1 cellular context compared by ENCODE assay signal in genomic region chr19:12669272-12670158, GRCh38.
TF ChIP-seq lines count a peak whose summit lies in the region.

No MANE protein-coding gene starts in this region.

TF ChIP-seq in HepG2, 621 proteins besides CTCF, POLR2A, EP300 and RAD21 (continues in another document):
- no peak for TF ChIP-seq JUND (CRISPR knock-in tag; IDR thresholded peaks at IDR 0.05)
- TF ChIP-seq ZNF124 (CRISPR knock-in tag; IDR thresholded peaks at IDR 0.05) = peak; percentile 27; the same call in 1 of the 2 replicates
- TF ChIP-seq HNF4A (CRISPR knock-in tag; IDR thresholded peaks at IDR 0.05) = no peak
- TF ChIP-seq ZNF547 (CRISPR knock-in tag; IDR thresholded peaks at IDR 0.05) = no peak; the same call in 1 of the 2 replicates
- TF ChIP-seq RBM22 (optimal IDR thresholded peaks at IDR 0.05; ENCODE audit: low read length) = peak; percentile 87
- no peak for TF ChIP-seq HNRNPUL1 (IDR thresholded peaks at IDR 0.05; ENCODE audit: low read depth, low read length)
- no peak for TF ChIP-seq REL (CRISPR knock-in tag; conservative IDR thresholded peaks at IDR 0.05)
- TF ChIP-seq NRL (CRISPR knock-in tag; IDR thresholded peaks at IDR 0.05; ENCODE audit: borderline replicate concordance) = no peak
- TF ChIP-seq ZNF142 (CRISPR knock-in tag; IDR thresholded peaks at IDR 0.05) = no peak
- TF ChIP-seq ZBTB10 (CRISPR knock-in tag; IDR thresholded peaks at IDR 0.05; ENCODE audit: borderline replicate concordance) = 0 out of 2 replicates have a peak, but pooled peaks have one; percentile 63
- peak; percentile 56; the same call in 1 of the 2 replicates for TF ChIP-seq ZBED4 (CRISPR knock-in tag; IDR thresholded peaks at IDR 0.05; ENCODE audit: borderline replicate concordance)
- TF ChIP-seq JUN (CRISPR knock-in tag; IDR thresholded peaks at IDR 0.05) = no peak; the same call in 1 of the 2 replicates
- TF ChIP-seq ZNF383 (CRISPR knock-in tag; IDR thresholded peaks at IDR 0.05; ENCODE audit: borderline replicate concordance) = no peak
- no peak for TF ChIP-seq XBP1 (CRISPR knock-in tag; IDR thresholded peaks at IDR 0.05)
- TF ChIP-seq ZNF207 (IDR thresholded peaks at IDR 0.05; ENCODE audit: borderline replicate concordance) = no peak
- no peak for TF ChIP-seq CEBPG (CRISPR knock-in tag; IDR thresholded peaks at IDR 0.05)
- no peak for TF ChIP-seq TEF (CRISPR knock-in tag; IDR thresholded peaks at IDR 0.05)
- TF ChIP-seq GMEB2 (CRISPR knock-in tag; IDR thresholded peaks at IDR 0.05; ENCODE audit: low read depth) = no peak
- TF ChIP-seq ZNF598 (CRISPR knock-in tag; IDR thresholded peaks at IDR 0.05; ENCODE audit: borderline replicate concordance) = no peak
- no peak for TF ChIP-seq ZNF281 (CRISPR knock-in tag; IDR thresholded peaks at IDR 0.05; ENCODE audit: borderline replicate concordance)
- no peak for TF ChIP-seq MAFG (CRISPR knock-in tag; IDR thresholded peaks at IDR 0.05)
- TF ChIP-seq ZXDC (CRISPR knock-in tag; IDR thresholded peaks at IDR 0.05) = peak; percentile 39; the same call in 1 of the 2 replicates
- 0 out of 2 replicates have a peak, but pooled peaks have one; percentile 7 for TF ChIP-seq TFE3 (CRISPR knock-in tag; IDR thresholded peaks at IDR 0.05)
- TF ChIP-seq HES4 (CRISPR knock-in tag; IDR thresholded peaks at IDR 0.05; ENCODE audit: borderline replicate concordance) = no peak
